ENCODE assay signal across 24 cellular contexts in genomic region chr1:203645996-203646395, GRCh38. TPM values are rescaled to one million over a fixed set of nuclear protein-coding genes. Genes with fewer than 3 reads are reported as not detected.
DNase-seq lines count a peak whose midpoint lies in the region; FAIRE-seq and TF ChIP-seq lines count a peak whose summit lies in the region.
"Had no signal": no experiment of that assay in that cellular context is flagged by ENCODE, and none has a peak within 500 bp of the region (broad histone marks: within the 10 kb centered on the region; RNA-seq: fewer than 3 reads in every experiment).

No MANE protein-coding gene starts in this region.

- H3K36me3 Mint-ChIP-seq in astrocyte (ENCODE audit: low read depth, unreplicated experiment) = peaks cover 11% of the 10 kb centered on the region
- peaks cover 38% of the 10 kb centered on the region for H3K36me3 Mint-ChIP-seq in activated CD4-positive, alpha-beta T cell treated with anti-CD3 and anti-CD28 coated beads, Interleukin-2, amount 10 ng/mL, durations not matched to agents 7 days and 5 days (ENCODE audit: low read depth)
- H3K36me3 Mint-ChIP-seq: neural progenitor cell had no signal

- no peak overlapping the region for H3K4me3 Mint-ChIP-seq in astrocyte (ENCODE audit: unreplicated experiment)
- no peak overlapping the region for H3K4me3 Mint-ChIP-seq in activated CD4-positive, alpha-beta T cell treated with anti-CD3 and anti-CD28 coated beads, Interleukin-2, amount 10 ng/mL, durations not matched to agents 7 days and 5 days
- H3K4me3 Mint-ChIP-seq: B cell; neural progenitor cell; T-helper 2 cell treated with Interferon-gamma antibody and Interleukin-4, amounts not matched to agents 5 μg/mL and 100 μg/mL, for 36 hours had no signal

- no peaks in the 10 kb centered on the region for H3K36me3 ChIP-seq in astrocyte (ENCODE audit: insufficient read depth, low read length)
- peaks cover under 1 to 7% of the 10 kb centered on the region in 2 experiments for H3K36me3 ChIP-seq in keratinocyte (ENCODE audit: control insufficient read depth in 2 of 2, extremely low read depth in 1 of 2, insufficient read depth in 2 of 2, low read length in 2 of 2)
- peaks cover 3 to 6% of the 10 kb centered on the region in 2 donors for H3K36me3 ChIP-seq in stomach smooth muscle (ENCODE audit: control insufficient read depth in 2 of 2, insufficient read depth in 2 of 2, low read length in 2 of 2)
- H3K36me3 ChIP-seq: neural progenitor cell had no signal

- peak overlapping the region; percentile 99 for H3K27ac Mint-ChIP-seq in astrocyte (ENCODE audit: unreplicated experiment)
- no peak overlapping the region for H3K27ac Mint-ChIP-seq in activated CD4-positive, alpha-beta T cell treated with anti-CD3 and anti-CD28 coated beads, Interleukin-2, amount 10 ng/mL, durations not matched to agents 7 days and 5 days
- H3K27ac Mint-ChIP-seq: B cell; T-helper 2 cell treated with Interferon-gamma antibody and Interleukin-4, amounts not matched to agents 5 μg/mL and 100 μg/mL, for 36 hours had no signal

- H3K4me3 ChIP-seq in astrocyte (ENCODE audit: insufficient read depth, low read depth, low read length) (no peak overlapping the region), keratinocyte (ENCODE audit: control insufficient read depth in 2 of 3, extremely low read depth in 1 of 3, insufficient read depth in 2 of 3, low read depth in 1 of 3, low read length in 3 of 3) (no peak overlapping the region), stomach smooth muscle (ENCODE audit: low read length in 2 of 2) (no peak overlapping the region)
- H3K4me3 ChIP-seq: neural progenitor cell had no signal

- FAIRE-seq in astrocyte (lab: Jason Lieb, UNC) (no peak), keratinocyte (lab: Jason Lieb, UNC) (no peak)
- FAIRE-seq: D721Med, endometrium, GM12891, islet of Langerhans had no signal

- dilution Hi-C loops in keratinocyte (cut with MboI; ENCODE audit: extremely low pct_ligation_motif_present, low sequenced_read_pairs) = no loop called here

- H4K20me1 ChIP-seq in astrocyte (ENCODE audit: insufficient read depth, low read length) (peaks cover 49% of the 10 kb centered on the region), keratinocyte (ENCODE audit: control insufficient read depth, extremely low read depth, insufficient read depth, low read length) (no peaks in the 10 kb centered on the region)

- H3K79me2 ChIP-seq in astrocyte (ENCODE audit: insufficient read depth, low read length) (peaks cover 83% of the 10 kb centered on the region), keratinocyte (ENCODE audit: control insufficient read depth, insufficient read depth, low read length) (peaks cover 49% of the 10 kb centered on the region)

- peaks cover 40% of the 10 kb centered on the region for H3K4me1 ChIP-seq in astrocyte (ENCODE audit: insufficient read depth, low read length)
- H3K4me1 ChIP-seq in keratinocyte (ENCODE audit: control insufficient read depth, extremely low read depth, insufficient read depth, low read length) = peaks cover 50% of the 10 kb centered on the region
- H3K4me1 ChIP-seq in stomach smooth muscle (ENCODE audit: control insufficient read depth, insufficient read depth, low read length) = peaks cover 60% of the 10 kb centered on the region

- peak overlapping the region; percentile 36 for H3K9ac ChIP-seq in astrocyte (ENCODE audit: low read length)
- peak overlapping the region; percentile 48 for H3K9ac ChIP-seq in keratinocyte (ENCODE audit: control insufficient read depth, extremely low read depth, insufficient read depth, low read length)
- peak overlapping the region in 1 of 2 donors; percentile 56 for H3K9ac ChIP-seq in stomach smooth muscle (ENCODE audit: low read length in 2 of 2)
- H3K9ac ChIP-seq: neural progenitor cell had no signal

- peak overlapping the region; percentile 84 for H3K27ac ChIP-seq in astrocyte (ENCODE audit: low read depth, low read length)
- H3K27ac ChIP-seq in keratinocyte (ENCODE audit: control insufficient read depth, insufficient read depth, low read length) = peak overlapping the region; percentile 65
- H3K27ac ChIP-seq in stomach smooth muscle (ENCODE audit: low read length) = peak overlapping the region; percentile 80
- H3K27ac ChIP-seq: HL-60, neural progenitor cell had no signal

- POLR2A ChIA-PET in activated CD4-positive, alpha-beta T cell treated with anti-CD3 and anti-CD28 coated beads, Interleukin-2, amount 10 ng/mL, durations not matched to agents 7 days and 5 days (lab: Charles Lee) = no interaction called here

- no peaks in the 10 kb centered on the region for H3K27me3 Mint-ChIP-seq in astrocyte (ENCODE audit: low read depth, unreplicated experiment)
- no peaks in the 10 kb centered on the region for H3K27me3 Mint-ChIP-seq in activated CD4-positive, alpha-beta T cell treated with anti-CD3 and anti-CD28 coated beads, Interleukin-2, amount 10 ng/mL, durations not matched to agents 7 days and 5 days
- H3K27me3 Mint-ChIP-seq: B cell had no signal

- no peaks in the 10 kb centered on the region for H3K9me3 Mint-ChIP-seq in astrocyte (ENCODE audit: unreplicated experiment)
- H3K9me3 Mint-ChIP-seq in activated CD4-positive, alpha-beta T cell treated with anti-CD3 and anti-CD28 coated beads, Interleukin-2, amount 10 ng/mL, durations not matched to agents 7 days and 5 days = no peaks in the 10 kb centered on the region
- H3K9me3 Mint-ChIP-seq: neural progenitor cell; T-helper 2 cell treated with Interferon-gamma antibody and Interleukin-4, amounts not matched to agents 5 μg/mL and 100 μg/mL, for 36 hours had no signal

- H3K9me3 ChIP-seq in astrocyte (ENCODE audit: insufficient read depth, low read depth, low read length) (no peaks in the 10 kb centered on the region), keratinocyte (ENCODE audit: control insufficient read depth, low read depth, low read length) (no peaks in the 10 kb centered on the region), stomach smooth muscle (ENCODE audit: control insufficient read depth in 2 of 2, low read length in 2 of 2) (no peaks in the 10 kb centered on the region)

- DNase-seq in ELR (ENCODE audit: low read depth) (peak; percentile 41), astrocyte (ENCODE audit: low read depth) (peak; percentile 72), keratinocyte (ENCODE audit: low read depth, low spot score) (no peak), NCI-H2196 treated with DMSO at 0.1 percent for 48 hours (lab: John Stamatoyannopoulos, UW; ENCODE audit: unreplicated experiment) (no peak)
- DNase-seq in activated CD4-positive, alpha-beta T cell treated with anti-CD3 and anti-CD28 coated beads, Interleukin-2, amount 10 ng/mL, durations not matched to agents 7 days and 5 days = no peak
- no peak for DNase-seq in activated CD4-positive, CD25-positive, alpha-beta regulatory T cell (lab: John Stamatoyannopoulos, UW)
- DNase-seq: activated gamma-delta T cell; aorta; GF-D8; glutamatergic neuron; mesendoderm; NCI-H2029 treated with DMSO at 0.1 percent for 48 hours; NCI-H510A treated with DMSO at 0.1 percent for 48 hours; SHP77; stimulated activated naive CD4-positive, alpha-beta T cell treated with Interleukin-2 at 50 U/mL for 16 hours had no signal

- H2AFZ ChIP-seq in astrocyte (ENCODE audit: low read depth, low read length) = no peak overlapping the region
- H2AFZ ChIP-seq in keratinocyte (ENCODE audit: control insufficient read depth, low read length) = no peak overlapping the region
- H2AFZ ChIP-seq: neural progenitor cell had no signal

- TF ChIP-seq CTCF in astrocyte (IDR thresholded peaks at IDR 0.05; ENCODE audit: insufficient read depth, low read depth, low read length) (no peak), keratinocyte (optimal IDR thresholded peaks at IDR 0.05 in 1 of 3, IDR thresholded peaks at IDR 0.05 in 1 of 3, conservative IDR thresholded peaks at IDR 0.05 in 1 of 3; ENCODE audit: extremely low read depth in 1 of 3, insufficient read depth in 2 of 3, low read length in 3 of 3) (no peak)

- H3K9me1 ChIP-seq in keratinocyte (ENCODE audit: control insufficient read depth, extremely low read depth, insufficient read depth, low read length) = no peaks in the 10 kb centered on the region

- CTCF ChIA-PET in activated CD4-positive, alpha-beta T cell treated with anti-CD3 and anti-CD28 coated beads, Interleukin-2, amount 10 ng/mL, durations not matched to agents 7 days and 5 days (lab: Charles Lee) = interaction anchor here (1.7 kb wide), 1 partner anchor 20 kb away, joined by 4 read pairs; no protein-coding TSS in a partner anchor

- H3K27me3 ChIP-seq in astrocyte (ENCODE audit: insufficient read depth, low read length) (no peaks in the 10 kb centered on the region), keratinocyte (ENCODE audit: control insufficient read depth, extremely low read depth, insufficient read depth, low read length) (no peaks in the 10 kb centered on the region), stomach smooth muscle (ENCODE audit: control insufficient read depth in 1 of 2, insufficient read depth in 2 of 2, low read length in 2 of 2) (no peaks in the 10 kb centered on the region)
- H3K27me3 ChIP-seq: neural progenitor cell had no signal

- peak overlapping the region; percentile 30 for H3K4me2 ChIP-seq in astrocyte (ENCODE audit: low read length)
- H3K4me2 ChIP-seq in keratinocyte (ENCODE audit: control insufficient read depth, extremely low read depth, insufficient read depth, low read depth, low read length) = no peak overlapping the region
- H3K4me2 ChIP-seq: neural progenitor cell had no signal

- H3K4me1 Mint-ChIP-seq in astrocyte (ENCODE audit: low read depth, unreplicated experiment) = peaks cover 36% of the 10 kb centered on the region
- peaks cover 54% of the 10 kb centered on the region for H3K4me1 Mint-ChIP-seq in activated CD4-positive, alpha-beta T cell treated with anti-CD3 and anti-CD28 coated beads, Interleukin-2, amount 10 ng/mL, durations not matched to agents 7 days and 5 days

RNA-seq across cellular contexts. Expression of gene ATP2B4, which starts 19.4 kb away (rescaled TPM):
- 103 and 114 TPM in 2 replicates for total RNA-seq in astrocyte
- polyA plus RNA-seq in keratinocyte = 76.9 to 112 TPM (median 84.8 TPM) in 3 replicates
- polyA plus RNA-seq in keratinocyte (2011; ENCODE audit: low read depth) = 27.7 TPM
- 26.3 and 45.0 TPM in 2 replicates for polyA plus RNA-seq in keratinocyte (2011; cell fraction: cytosol; rRNA removed)
- polyA plus RNA-seq in keratinocyte (2011; cell fraction: nucleus; rRNA removed) = 201 and 208 TPM in 2 replicates
- 61.6 and 86.8 TPM in 2 replicates for polyA plus RNA-seq in keratinocyte (2012; ENCODE audit: low replicate concordance)
- 144 to 335 TPM (median 224 TPM) in 3 replicates for polyA minus RNA-seq in keratinocyte
- polyA minus RNA-seq in keratinocyte (2011; cell fraction: cytosol; rRNA and poly(A)+ RNA removed) = 83.3 TPM
- 266 and 461 TPM in 2 replicates for polyA minus RNA-seq in keratinocyte (2011; cell fraction: nucleus; rRNA and poly(A)+ RNA removed)
- 10 to 100 TPM; 77.8 to 82.4 TPM for total RNA-seq in activated CD4-positive, alpha-beta T cell treated with anti-CD3 and anti-CD28 coated beads, Interleukin-2, amount 10 ng/mL, durations not matched to agents 7 days and 5 days

Comparison
In these comparisons a context has a peak if more than half of its experiments do, and no peak if none do; other contexts are left out.
1. DNase-seq: peak in ELR (single experiment) and astrocyte (single experiment); none in keratinocyte (single experiment), activated CD4-positive, alpha-beta T cell treated with anti-CD3 and anti-CD28 coated beads, Interleukin-2, amount 10 ng/mL, durations not matched to agents 7 days and 5 days (single experiment), NCI-H2196 treated with DMSO at 0.1 percent for 48 hours (single experiment) and activated CD4-positive, CD25-positive, alpha-beta regulatory T cell (0 of 4).
2. Peak in every context shown above with its lines, with median percentiles within 50 percentile points of each other: H3K27ac ChIP-seq.